In genomic region chr18:9082763-9083510, GRCh38 we compare ENCODE assay signal across 8 cellular contexts. TPM values are rescaled to one million over a fixed set of nuclear protein-coding genes. Genes with fewer than 3 reads are reported as not detected.
DNase-seq lines count a peak whose midpoint lies in the region; ATAC-seq and TF ChIP-seq lines count a peak whose summit lies in the region.

No MANE protein-coding gene starts in this region.

- no peaks in the 10 kb centered on the region for H3K9me3 Mint-ChIP-seq in memory B cell

- no peak overlapping the region for H3K4me3 ChIP-seq in esophagus muscularis mucosa

- TF ChIP-seq EP300 in esophagus muscularis mucosa (IDR thresholded peaks at IDR 0.05) = no peak

- no peaks in the 10 kb centered on the region for H3K27me3 Mint-ChIP-seq in T-helper 17 cell
- no peaks in the 10 kb centered on the region for H3K27me3 Mint-ChIP-seq in memory B cell

- H3K4me3 Mint-ChIP-seq in T-helper 17 cell (peak overlapping the region; percentile 79), memory B cell (peak overlapping the region; percentile 14)

- H3K27ac ChIP-seq in esophagus muscularis mucosa (replicated peaks in 1 of 4) = peak overlapping the region in 1 of 4 donors; percentile 16

- 75% methylated on average over 5 of the region's 5 CpGs for WGBS in esophagus muscularis mucosa

- peak overlapping the region; percentile 95 for H3K27ac Mint-ChIP-seq in T-helper 17 cell
- H3K27ac Mint-ChIP-seq in memory B cell = peak overlapping the region; percentile 88

- H3K4me1 ChIP-seq in esophagus muscularis mucosa = peaks cover 0 to 7% (median 3%) of the 10 kb centered on the region in 4 donors

- ATAC-seq in GM18907 (IDR thresholded peaks at IDR 0.05; ENCODE audit: unreplicated experiment) (peak; percentile 88), HG02852 (IDR thresholded peaks at IDR 0.05; ENCODE audit: unreplicated experiment) (peak; percentile 90), T-helper 17 cell (peak; percentile 93), memory B cell (ENCODE audit: low read depth) (peak; percentile 88)

- intact Hi-C loops in esophagus muscularis mucosa (cut with DNase I) = no loop called here

- no peak for TF ChIP-seq POLR2A in esophagus muscularis mucosa (IDR thresholded peaks at IDR 0.05; ENCODE audit: low read depth)

- H3K4me1 Mint-ChIP-seq in T-helper 17 cell (peaks cover 24% of the 10 kb centered on the region), memory B cell (peaks cover 17% of the 10 kb centered on the region)

- no peaks in the 10 kb centered on the region for H3K36me3 Mint-ChIP-seq in T-helper 17 cell (ENCODE audit: low read depth)
- H3K36me3 Mint-ChIP-seq in memory B cell = no peaks in the 10 kb centered on the region

- no peaks in the 10 kb centered on the region for H3K27me3 ChIP-seq in esophagus muscularis mucosa

- TF ChIP-seq CTCF in esophagus muscularis mucosa (IDR thresholded peaks at IDR 0.05) = no peak

- no peaks in the 10 kb centered on the region for H3K9me3 ChIP-seq in T-helper 17 cell (ENCODE audit: control insufficient read depth, low read length, poor library complexity, severe bottlenecking)
- no peaks in the 10 kb centered on the region for H3K9me3 ChIP-seq in esophagus muscularis mucosa

- no peaks in the 10 kb centered on the region for H3K36me3 ChIP-seq in esophagus muscularis mucosa

- DNase-seq in T-helper 17 cell (peak in 1 of 3 donors; percentile 20), memory B cell (ENCODE audit: low spot score in 2 of 2) (no peak), germinal center (ENCODE audit: low spot score) (no peak), esophagus muscularis mucosa (ENCODE audit: extremely low spot score) (no peak), amygdala (lab: John Stamatoyannopoulos, UW) (no peak), NCI-H187 treated with DMSO at 0.1 percent for 48 hours (lab: John Stamatoyannopoulos, UW) (no peak)

RNA-seq across cellular contexts. Expression of gene NDUFV2, which starts 19.6 kb away (rescaled TPM):
- total RNA-seq in T-helper 17 cell = 100 to 1,000 TPM; 222 to 231 TPM
- 100 to 1,000 TPM; 120 to 229 (median 175) TPM for total RNA-seq in esophagus muscularis mucosa

RNA-seq across cellular contexts. Expression of gene ANKRD12, which starts 53.6 kb away (rescaled TPM):
- total RNA-seq in T-helper 17 cell (100 to 1,000 TPM; 191 to 257 TPM), esophagus muscularis mucosa (100 to 1,000 TPM in 1 of 4 donors, 10 to 100 TPM in 3; 65.2 to 108 (median 92.9) TPM)
